12 cellular contexts compared by ENCODE assay signal in genomic region chr19:1035998-1036621, GRCh38. TPM values are rescaled to one million over a fixed set of nuclear protein-coding genes. Genes with fewer than 3 reads are reported as not detected.
A peak's percentile ranks its signal among the peaks of the same experiment; 100 is the strongest.
DNase-seq lines count a peak whose midpoint lies in the region; ATAC-seq and TF ChIP-seq lines count a peak whose summit lies in the region.
"Had no signal": no experiment of that assay in that cellular context is flagged by ENCODE, and none has a peak within 500 bp of the region (broad histone marks: within the 10 kb centered on the region; RNA-seq: fewer than 3 reads in every experiment).

No MANE protein-coding gene starts in this region.

- POLR2A ChIA-PET in activated B cell treated with CpG ODN at 0.5 μM for 24 hours (lab: Charles Lee): interaction anchor here (1.0 to 9.9 kb wide), 3 partner anchors 10 to 55 kb away, joined by 3 to 365 read pairs (median 140); partner anchors contain the start of genes ARHGAP45, CNN2, RNU6-2 and TMEM259

- intact Hi-C loops in activated B cell treated with CpG ODN at 0.5 μM for 24 hours (cut with micrococcal nuclease): no loop called here

- ATAC-seq in activated B cell treated with CpG ODN at 0.5 μM for 24 hours (ENCODE audit: low read depth) (no peak), naive B cell (ENCODE audit: low read depth in 2 of 2) (no peak)

- H3K27ac ChIP-seq in caudate nucleus (ENCODE audit: low read depth, low read length): no peak overlapping the region
- H3K27ac ChIP-seq: prostate gland had no signal

- no peak overlapping the region for H3K4me3 Mint-ChIP-seq in T-helper 1 cell treated with Interleukin-12 subunit alpha and Interleukin-12 subunit beta and Interleukin-4 antibody, amounts not matched to agents 30 μg/mL and 1 μg/mL, for 36 hours
- H3K4me3 Mint-ChIP-seq in activated B cell treated with CpG ODN at 0.5 μM for 24 hours (no peak overlapping the region), naive B cell (peak overlapping the region in 7 of 8 donors; percentile 22 to 93 (median 57)), mesothelial cell of epicardium (no peak overlapping the region)

- H3K27me3 Mint-ChIP-seq in T-helper 1 cell treated with Interleukin-12 subunit alpha and Interleukin-12 subunit beta and Interleukin-4 antibody, amounts not matched to agents 30 μg/mL and 1 μg/mL, for 36 hours (ENCODE audit: low read depth): no peaks in the 10 kb centered on the region
- H3K27me3 Mint-ChIP-seq in activated B cell treated with CpG ODN at 0.5 μM for 24 hours (no peaks in the 10 kb centered on the region), naive B cell (no peaks in the 10 kb centered on the region), mesothelial cell of epicardium (ENCODE audit: low read depth) (no peaks in the 10 kb centered on the region)

- H3K4me1 Mint-ChIP-seq in T-helper 1 cell treated with Interleukin-12 subunit alpha and Interleukin-12 subunit beta and Interleukin-4 antibody, amounts not matched to agents 30 μg/mL and 1 μg/mL, for 36 hours (ENCODE audit: low read depth): peaks cover 57% of the 10 kb centered on the region
- H3K4me1 Mint-ChIP-seq in activated B cell treated with CpG ODN at 0.5 μM for 24 hours: peaks cover 53% of the 10 kb centered on the region
- peaks cover 46 to 66% (median 63%) of the 10 kb centered on the region in 3 donors for H3K4me1 Mint-ChIP-seq in naive B cell
- H3K4me1 Mint-ChIP-seq in mesothelial cell of epicardium: peaks cover 15% of the 10 kb centered on the region

- H3K27ac Mint-ChIP-seq in T-helper 1 cell treated with Interleukin-12 subunit alpha and Interleukin-12 subunit beta and Interleukin-4 antibody, amounts not matched to agents 30 μg/mL and 1 μg/mL, for 36 hours: peak overlapping the region; percentile 65
- H3K27ac Mint-ChIP-seq in activated B cell treated with CpG ODN at 0.5 μM for 24 hours (peak overlapping the region; percentile 77), naive B cell (peak overlapping the region in 4 of 6 donors; percentile 60 to 97 (median 79)), mesothelial cell of epicardium (no peak overlapping the region)

- DNase-seq in T-helper 1 cell (no peak), activated B cell treated with CpG ODN at 0.5 μM for 24 hours (no peak), naive B cell (no peak), caudate nucleus (lab: John Stamatoyannopoulos, UW) (no peak), GM19238 (ENCODE audit: insufficient read length, low spot score) (no peak), mesothelial cell of epicardium (ENCODE audit: low spot score in 2 of 2, unreplicated experiment in 2 of 2) (no peak)

- TF ChIP-seq POLR2A in GM19099 (IDR thresholded peaks at IDR 0.05; ENCODE audit: extremely low read depth, insufficient read length, low read depth): peak; percentile 10

- CTCF ChIA-PET in activated B cell treated with CpG ODN at 0.5 μM for 24 hours (lab: Charles Lee): no interaction called here

- no peak for TF ChIP-seq CTCF in activated B cell treated with CpG ODN at 0.5 μM for 24 hours (IDR thresholded peaks at IDR 0.05)
- TF ChIP-seq CTCF in mesothelial cell of epicardium (IDR thresholded peaks at IDR 0.05; ENCODE audit: unreplicated experiment): no peak

- no peaks in the 10 kb centered on the region for H3K9me3 Mint-ChIP-seq in T-helper 1 cell treated with Interleukin-12 subunit alpha and Interleukin-12 subunit beta and Interleukin-4 antibody, amounts not matched to agents 30 μg/mL and 1 μg/mL, for 36 hours
- H3K9me3 Mint-ChIP-seq in activated B cell treated with CpG ODN at 0.5 μM for 24 hours: no peaks in the 10 kb centered on the region
- peaks cover 0 to 2% (median 0%) of the 10 kb centered on the region in 7 donors for H3K9me3 Mint-ChIP-seq in naive B cell
- no peaks in the 10 kb centered on the region for H3K9me3 Mint-ChIP-seq in mesothelial cell of epicardium

- peaks cover 55% of the 10 kb centered on the region for H3K36me3 Mint-ChIP-seq in T-helper 1 cell treated with Interleukin-12 subunit alpha and Interleukin-12 subunit beta and Interleukin-4 antibody, amounts not matched to agents 30 μg/mL and 1 μg/mL, for 36 hours (ENCODE audit: low read depth)
- H3K36me3 Mint-ChIP-seq in activated B cell treated with CpG ODN at 0.5 μM for 24 hours (ENCODE audit: low read depth) (peaks cover 56% of the 10 kb centered on the region), naive B cell (peaks cover 0 to 18% of the 10 kb centered on the region in 2 donors), mesothelial cell of epicardium (peaks cover 25% of the 10 kb centered on the region)

RNA-seq across cellular contexts. Expression of gene ABCA7, which starts 3.8 kb away (rescaled TPM):
- total RNA-seq in activated B cell treated with CpG ODN at 0.5 μM for 24 hours: 164 and 188 TPM in 2 replicates
- polyA plus RNA-seq in naive B cell (ENCODE audit: low read depth in 6 of 6): 10 to 100 TPM in 4 of 6 donors, 1 to 10 TPM in 2; 9.4 to 22.5 (median 11.1) TPM
- 18.0 to 22.5 TPM (median 20.1 TPM) in 3 replicates for total RNA-seq in mesothelial cell of epicardium

RNA-seq across cellular contexts. Expression of gene CNN2, which starts 9.7 kb away (rescaled TPM):
- total RNA-seq in activated B cell treated with CpG ODN at 0.5 μM for 24 hours: 352 and 371 TPM in 2 replicates
- polyA plus RNA-seq in naive B cell (ENCODE audit: low read depth in 6 of 6): 100 to 1,000 TPM; 408 to 648 (median 492) TPM
- total RNA-seq in mesothelial cell of epicardium: 492 to 501 TPM (median 493 TPM) in 3 replicates

RNA-seq across cellular contexts. Expression of gene RNU6-2, which starts 14.8 kb away (rescaled TPM):
- not detected in 2 replicates for total RNA-seq in activated B cell treated with CpG ODN at 0.5 μM for 24 hours
- polyA plus RNA-seq in naive B cell (ENCODE audit: low read depth in 6 of 6): not detected
- total RNA-seq in mesothelial cell of epicardium: not detected in 3 replicates
- total RNA-seq: H4; prostate gland; T-helper 2 cell treated with Interferon-gamma antibody and Interleukin-4, amounts not matched to agents 100 ng/mL and 5 ng/mL, for 36 hours; urinary bladder had no signal
- polyA plus RNA-seq: urinary bladder had no signal

RNA-seq across cellular contexts. Expression of gene TMEM259, which starts 15.2 kb away (rescaled TPM):
- total RNA-seq in activated B cell treated with CpG ODN at 0.5 μM for 24 hours: 223 and 257 TPM in 2 replicates
- 10 to 100 TPM; 37.2 to 75.5 (median 49.5) TPM for polyA plus RNA-seq in naive B cell (ENCODE audit: low read depth in 6 of 6)
- total RNA-seq in mesothelial cell of epicardium: 232 to 245 TPM (median 242 TPM) in 3 replicates

RNA-seq across cellular contexts. Expression of gene ARHGAP45, which starts 30.9 kb away (rescaled TPM):
- total RNA-seq in activated B cell treated with CpG ODN at 0.5 μM for 24 hours (266 and 312 TPM in 2 replicates), mesothelial cell of epicardium (2.4 to 3.8 TPM (median 3.2 TPM) in 3 replicates)
- polyA plus RNA-seq in naive B cell (ENCODE audit: low read depth in 6 of 6): 100 to 1,000 TPM; 181 to 432 (median 210) TPM

Comparison
In these comparisons a context has a peak if more than half of its experiments do, and no peak if none do; other contexts are left out.
1. H3K4me3 Mint-ChIP-seq: peak in naive B cell (7 of 8); none in T-helper 1 cell treated with Interleukin-12 subunit alpha and Interleukin-12 subunit beta and Interleukin-4 antibody, amounts not matched to agents 30 μg/mL and 1 μg/mL, for 36 hours (single experiment), activated B cell treated with CpG ODN at 0.5 μM for 24 hours (single experiment) and mesothelial cell of epicardium (single experiment).